Comparison of ENCODE assay signal across 1 cellular context in the genomic region with DNA sequence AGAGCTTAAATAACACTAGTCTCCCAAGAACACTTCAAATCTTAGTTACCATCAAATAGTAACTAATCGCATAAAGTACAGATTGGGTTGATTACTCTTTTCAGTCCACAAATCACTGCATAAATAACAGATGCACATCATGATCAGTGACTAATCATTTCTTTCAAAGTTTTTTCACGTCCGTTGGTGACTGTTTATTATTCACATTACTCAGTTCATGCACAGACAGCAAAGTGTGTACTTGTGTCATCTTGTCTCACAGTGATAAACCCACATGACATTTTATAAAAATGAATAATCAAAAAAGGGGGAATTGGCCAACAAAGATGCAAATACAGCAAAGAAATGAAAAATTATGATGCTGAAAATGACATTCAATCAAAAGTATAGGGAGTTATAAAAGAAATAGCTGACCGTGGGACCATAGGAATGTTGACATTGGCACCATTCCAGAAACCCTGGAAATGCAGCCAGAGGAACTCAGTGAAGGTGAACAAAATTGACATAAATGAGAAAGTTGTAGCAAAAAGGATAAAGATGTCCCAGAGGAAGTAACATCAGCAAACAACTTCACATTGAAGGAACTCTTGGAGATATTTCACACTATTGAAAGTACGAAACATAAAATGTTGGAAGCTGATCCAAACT.
TF ChIP-seq lines count a peak whose summit lies in the region.

No MANE protein-coding gene starts in this region.

TF ChIP-seq in K562, 482 proteins besides CTCF, POLR2A, EP300 and RAD21:
- TF ChIP-seq NFIC (IDR thresholded peaks at IDR 0.05): peak; percentile 37
- TF ChIP-seq ZNF830 (CRISPR knock-in tag; IDR thresholded peaks at IDR 0.05): no peak
- no peak for TF ChIP-seq FOSL1 (tag; conservative IDR thresholded peaks at IDR 0.05)
- TF ChIP-seq, protein P1, sequence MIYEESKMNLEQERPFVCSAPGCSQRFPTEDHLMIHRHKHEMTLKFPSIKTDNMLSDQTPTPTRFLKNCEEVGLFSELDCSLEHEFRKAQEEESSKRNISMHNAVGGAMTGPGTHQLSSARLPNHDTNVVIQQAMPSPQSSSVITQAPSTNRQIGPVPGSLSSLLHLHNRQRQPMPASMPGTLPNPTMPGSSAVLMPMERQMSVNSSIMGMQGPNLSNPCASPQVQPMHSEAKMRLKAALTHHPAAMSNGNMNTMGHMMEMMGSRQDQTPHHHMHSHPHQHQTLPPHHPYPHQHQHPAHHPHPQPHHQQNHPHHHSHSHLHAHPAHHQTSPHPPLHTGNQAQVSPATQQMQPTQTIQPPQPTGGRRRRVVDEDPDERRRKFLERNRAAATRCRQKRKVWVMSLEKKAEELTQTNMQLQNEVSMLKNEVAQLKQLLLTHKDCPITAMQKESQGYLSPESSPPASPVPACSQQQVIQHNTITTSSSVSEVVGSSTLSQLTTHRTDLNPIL (CRISPR knock-in tag; IDR thresholded peaks at IDR 0.05): no peak
- TF ChIP-seq, protein P2, sequence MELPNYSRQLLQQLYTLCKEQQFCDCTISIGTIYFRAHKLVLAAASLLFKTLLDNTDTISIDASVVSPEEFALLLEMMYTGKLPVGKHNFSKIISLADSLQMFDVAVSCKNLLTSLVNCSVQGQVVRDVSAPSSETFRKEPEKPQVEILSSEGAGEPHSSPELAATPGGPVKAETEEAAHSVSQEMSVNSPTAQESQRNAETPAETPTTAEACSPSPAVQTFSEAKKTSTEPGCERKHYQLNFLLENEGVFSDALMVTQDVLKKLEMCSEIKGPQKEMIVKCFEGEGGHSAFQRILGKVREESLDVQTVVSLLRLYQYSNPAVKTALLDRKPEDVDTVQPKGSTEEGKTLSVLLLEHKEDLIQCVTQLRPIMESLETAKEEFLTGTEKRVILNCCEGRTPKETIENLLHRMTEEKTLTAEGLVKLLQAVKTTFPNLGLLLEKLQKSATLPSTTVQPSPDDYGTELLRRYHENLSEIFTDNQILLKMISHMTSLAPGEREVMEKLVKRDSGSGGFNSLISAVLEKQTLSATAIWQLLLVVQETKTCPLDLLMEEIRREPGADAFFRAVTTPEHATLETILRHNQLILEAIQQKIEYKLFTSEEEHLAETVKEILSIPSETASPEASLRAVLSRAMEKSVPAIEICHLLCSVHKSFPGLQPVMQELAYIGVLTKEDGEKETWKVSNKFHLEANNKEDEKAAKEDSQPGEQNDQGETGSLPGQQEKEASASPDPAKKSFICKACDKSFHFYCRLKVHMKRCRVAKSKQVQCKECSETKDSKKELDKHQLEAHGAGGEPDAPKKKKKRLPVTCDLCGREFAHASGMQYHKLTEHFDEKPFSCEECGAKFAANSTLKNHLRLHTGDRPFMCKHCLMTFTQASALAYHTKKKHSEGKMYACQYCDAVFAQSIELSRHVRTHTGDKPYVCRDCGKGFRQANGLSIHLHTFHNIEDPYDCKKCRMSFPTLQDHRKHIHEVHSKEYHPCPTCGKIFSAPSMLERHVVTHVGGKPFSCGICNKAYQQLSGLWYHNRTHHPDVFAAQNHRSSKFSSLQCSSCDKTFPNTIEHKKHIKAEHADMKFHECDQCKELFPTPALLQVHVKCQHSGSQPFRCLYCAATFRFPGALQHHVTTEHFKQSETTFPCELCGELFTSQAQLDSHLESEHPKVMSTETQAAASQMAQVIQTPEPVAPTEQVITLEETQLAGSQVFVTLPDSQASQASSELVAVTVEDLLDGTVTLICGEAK (IDR thresholded peaks at IDR 0.05): no peak
- TF ChIP-seq, protein P2 (CRISPR knock-in tag; IDR thresholded peaks at IDR 0.05): no peak
